Comparison of ENCODE assay signal across 8 cellular contexts in genomic region chr17:15502315-15503112, GRCh38. TPM values are rescaled to one million over a fixed set of nuclear protein-coding genes. Genes with fewer than 3 reads are reported as not detected.
DNase-seq lines count a peak whose midpoint lies in the region; ATAC-seq and TF ChIP-seq lines count a peak whose summit lies in the region.

No MANE protein-coding gene starts in this region.

- H3K36me3 ChIP-seq in SU-DHL-6 (ENCODE audit: low read length) (no peaks in the 10 kb centered on the region), adrenal gland (replicated peaks in 1 of 2) (no peaks in the 10 kb centered on the region), heart right ventricle (peaks cover 0 to 7% (median 0%) of the 10 kb centered on the region in 9 donors), psoas muscle (ENCODE audit: insufficient read depth in 1 of 2, low read depth in 1 of 2) (no peaks in the 10 kb centered on the region)

- H2AFZ ChIP-seq in SU-DHL-6 (ENCODE audit: low read depth, low read length, severe bottlenecking): peak overlapping the region; percentile 70

- H3K27me3 ChIP-seq in SU-DHL-6 (ENCODE audit: low read length) (no peaks in the 10 kb centered on the region), adrenal gland (no peaks in the 10 kb centered on the region), heart right ventricle (no peaks in the 10 kb centered on the region), psoas muscle (ENCODE audit: insufficient read depth in 3 of 3, low read length in 2 of 3) (no peaks in the 10 kb centered on the region)

- TF ChIP-seq POLR2A in adrenal gland (IDR thresholded peaks at IDR 0.05): no peak

- intact Hi-C loops in adrenal gland (cut with DNase I) (loop anchor here (5.0 kb wide), 1 partner anchor 240 kb away; no protein-coding TSS in a partner anchor), heart right ventricle (cut with DNase I) (loop anchor here in 9 of 10 donors (1.0 to 10.0 kb wide), 7 partner anchors 45 to 245 kb away; partner anchors contain the start of gene TEKT3 (in 1 of the 9)), psoas muscle (cut with DNase I) (loop anchor here (1.0 to 5.0 kb wide), 3 partner anchors 90 to 242 kb away; no protein-coding TSS in a partner anchor)

- H3K9ac ChIP-seq in SU-DHL-6 (ENCODE audit: low read length): peak overlapping the region; percentile 23; the same call in 1 of the 2 replicates

- H3K9me3 ChIP-seq in SU-DHL-6 (ENCODE audit: insufficient read depth, low read length): no peaks in the 10 kb centered on the region
- H3K9me3 ChIP-seq in adrenal gland (replicated peaks in 1 of 3): no peaks in the 10 kb centered on the region
- H3K9me3 ChIP-seq in heart right ventricle: no peaks in the 10 kb centered on the region
- H3K9me3 ChIP-seq in psoas muscle: no peaks in the 10 kb centered on the region

- TF ChIP-seq CTCF in SU-DHL-6 (IDR thresholded peaks at IDR 0.05; ENCODE audit: insufficient read depth, low read length, poor library complexity, severe bottlenecking) (peak; percentile 80), adrenal gland (IDR thresholded peaks at IDR 0.05) (peak; percentile 60 to 90 (median 83)), heart right ventricle (IDR thresholded peaks at IDR 0.05) (peak; percentile 84 to 97 (median 91)), psoas muscle (IDR thresholded peaks at IDR 0.05) (peak; percentile 84)

- ATAC-seq in GM19351 (IDR thresholded peaks at IDR 0.05; ENCODE audit: unreplicated experiment) (peak; percentile 96), HG03571 (IDR thresholded peaks at IDR 0.05; ENCODE audit: unreplicated experiment) (peak; percentile 81), heart right ventricle (peak; percentile 88 to 96 (median 94)), psoas muscle (peak; percentile 92 to 95 (median 94))

- H3K4me2 ChIP-seq in SU-DHL-6 (ENCODE audit: low read depth, low read length, poor library complexity, severe bottlenecking): peak overlapping the region; percentile 56

- H3K4me1 ChIP-seq in adrenal gland (replicated peaks in 1 of 2) (peaks cover 0 to 11% of the 10 kb centered on the region in 2 donors), heart right ventricle (peaks cover 3 to 23% (median 14%) of the 10 kb centered on the region in 9 donors), psoas muscle (peaks cover 11% of the 10 kb centered on the region)

- peak overlapping the region; percentile 19 for H3K4me3 ChIP-seq in SU-DHL-6 (ENCODE audit: insufficient read depth, low read length, poor library complexity, severe bottlenecking)
- H3K4me3 ChIP-seq in adrenal gland: peak overlapping the region in 1 of 4 donors; percentile 1
- H3K4me3 ChIP-seq in heart right ventricle: peak overlapping the region in 9 of 10 donors; percentile 8 to 47 (median 40)
- H3K4me3 ChIP-seq in psoas muscle: peak overlapping the region; percentile 42

- DNase-seq in C1 segment of cervical spinal cord (lab: John Stamatoyannopoulos, UW) (peak; percentile 3 to 85 (median 72)), adrenal gland (peak; percentile 77 to 92 (median 84)), heart right ventricle (peak; percentile 92 to 93), psoas muscle (peak; percentile 92 to 96), ureter (ENCODE audit: low spot score) (peak; percentile 93)

- 30 to 42% (median 37%) methylated on average over 25 to 32 of the region's 32 CpGs for WGBS in adrenal gland, 4 donors
- 22 to 32% methylated on average over 32 of the region's 32 CpGs for WGBS in heart right ventricle, 2 donors
- 24 to 34% (median 28%) methylated on average over 32 of the region's 32 CpGs for WGBS in psoas muscle, 3 donors

- H4K20me1 ChIP-seq in SU-DHL-6 (ENCODE audit: low read depth, low read length): no peaks in the 10 kb centered on the region

- H3K9me2 ChIP-seq in SU-DHL-6 (replicated peaks; ENCODE audit: insufficient read depth, low read length): no peaks in the 10 kb centered on the region

- no peaks in the 10 kb centered on the region for H3K79me2 ChIP-seq in SU-DHL-6 (ENCODE audit: insufficient read depth, low read length)

- H3F3A ChIP-seq in SU-DHL-6 (ENCODE audit: insufficient read depth): no peaks in the 10 kb centered on the region

- H3K27ac ChIP-seq in SU-DHL-6 (ENCODE audit: low read depth, low read length) (no peak overlapping the region), adrenal gland (peak overlapping the region in 2 of 5 donors; percentile 62 to 76), heart right ventricle (peak overlapping the region; percentile 36 to 88 (median 80)), psoas muscle (peak overlapping the region; percentile 54)

RNA-seq across cellular contexts. Expression of gene CDRT4, which starts 35.1 kb away (rescaled TPM):
- total RNA-seq in adrenal gland: 10 to 100 TPM in 4 of 8 donors, 1 to 10 TPM in 4; 1.5 to 18.8 (median 9.0) TPM
- 10 to 100 TPM; 16.0 to 49.6 (median 36.9) TPM for polyA plus RNA-seq in adrenal gland
- total RNA-seq in heart right ventricle: 1 to 10 TPM in 4 of 10 donors, under 1 TPM in 4, not detected in 2; 0.53 to 4.1 (median 0.92) TPM
- 1 to 10 TPM in 1 of 2 donors, under 1 TPM in 1; 0.45 to 4.2 TPM for polyA plus RNA-seq in heart right ventricle
- total RNA-seq in psoas muscle: 1 to 10 TPM in 1 of 4 donors, under 1 TPM in 3; 0.62 to 2.0 (median 0.86) TPM
- under 1 TPM in 2 of 3 donors, not detected in 1; 0.29 to 0.31 TPM for polyA plus RNA-seq in psoas muscle
- total RNA-seq in ureter: 25.4 TPM
